Comparison of ENCODE assay signal across 27 cellular contexts in the genomic region with DNA sequence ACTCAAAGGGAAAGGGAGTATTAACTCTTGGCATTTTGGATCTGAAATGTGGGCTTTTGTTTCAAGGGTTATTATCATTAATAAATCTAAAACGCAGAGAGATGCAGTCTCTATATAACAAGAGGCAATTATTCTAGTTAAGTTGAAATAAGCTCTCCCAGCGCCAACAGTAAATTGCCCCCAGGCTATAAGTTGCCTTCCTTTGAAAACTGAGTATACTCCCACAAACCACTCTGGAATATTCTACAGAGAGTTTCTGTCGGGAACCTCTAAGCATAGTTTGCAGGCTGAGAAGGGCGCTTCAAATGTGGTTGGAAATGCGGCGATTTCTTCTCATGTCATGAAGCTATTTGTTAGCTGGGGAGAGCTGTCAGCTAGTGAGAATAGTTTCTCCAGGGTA. TPM values are rescaled to one million over a fixed set of nuclear protein-coding genes. Genes with fewer than 3 reads are reported as not detected.
"Had no signal": no experiment of that assay in that cellular context is flagged by ENCODE, and none has a peak within 500 bp of the region (broad histone marks: within the 10 kb centered on the region; RNA-seq: fewer than 3 reads in every experiment).

No MANE protein-coding gene starts in this region.

- H3K9me3 ChIP-seq: breast epithelium, colonic mucosa, left ventricle myocardium inferior, right lobe of liver, tibial artery, uterus had no signal

- H3K4me1 Mint-ChIP-seq: activated T-helper 17 cell treated with anti-CD3 and anti-CD28 coated beads, Interleukin-2, amount 50 U/mL, for 72 hours; central memory CD8-positive, alpha-beta T cell; natural killer cell had no signal

- H3K4me1 ChIP-seq: breast epithelium, uterus had no signal

- H3K36me3 Mint-ChIP-seq: activated naive CD4-positive, alpha-beta T cell treated with anti-CD3 and anti-CD28 coated beads, Interleukin-2, amount 50 U/mL, for 72 hours; natural killer cell had no signal

- DNase-seq: activated CD4-positive, alpha-beta T cell treated with anti-CD3 and anti-CD28 coated beads for 1 hour; activated CD4-positive, alpha-beta T cell treated with anti-CD3 and anti-CD28 coated beads, Interleukin-2, amount 50 U/mL, for 1 hour; activated CD8-positive, alpha-beta memory T cell treated with anti-CD3 and anti-CD28 coated beads for 24 hours; activated CD8-positive, alpha-beta memory T cell treated with anti-CD3 and anti-CD28 coated beads, Interleukin-2, amount 50 U/mL, for 4 hours; activated T-cell treated with anti-CD3 and anti-CD28 coated beads, Interleukin-2, amount 50 U/mL, for 24 hours; colonic mucosa; dorsolateral prefrontal cortex; left ventricle myocardium inferior; natural killer cell; nucleus accumbens; right lobe of liver; stimulated activated CD4-positive, alpha-beta T cell treated with anti-CD3 and anti-CD28 coated beads, Interleukin-1b, Interleukin-23, amount 100 ng/mL, for 48 hours; substantia nigra; T-helper 9 cell; tibial artery; uterus had no signal

- H3K4me3 ChIP-seq: breast epithelium, colonic mucosa, dorsolateral prefrontal cortex, left ventricle myocardium inferior, right lobe of liver, skin epidermis, tibial artery, uterus had no signal

- H3K36me3 ChIP-seq: breast epithelium, colonic mucosa, left ventricle myocardium inferior, right lobe of liver, tibial artery, uterus had no signal

- H3K27ac ChIP-seq: colonic mucosa, dorsolateral prefrontal cortex, left ventricle myocardium inferior, right lobe of liver, skin epidermis, tibial artery, uterus had no signal

- H3K4me3 Mint-ChIP-seq: activated T-cell treated with anti-CD3 and anti-CD28 coated beads, Interleukin-2, amount 50 U/mL, for 24 hours; activated T-helper 17 cell treated with anti-CD3 and anti-CD28 coated beads, Interleukin-2, amount 50 U/mL, for 72 hours; central memory CD8-positive, alpha-beta T cell; natural killer cell; stimulated activated naive CD8-positive, alpha-beta T cell treated with anti-CD3 and anti-CD28 coated beads, Interleukin-15, Interleukin-2, amounts not matched to agents 100 ng/mL and 50 ng/mL, for 24 hours had no signal

- H3K27ac Mint-ChIP-seq: activated naive CD4-positive, alpha-beta T cell treated with anti-CD3 and anti-CD28 coated beads, Interleukin-2, amount 50 U/mL, for 72 hours; activated T-cell treated with anti-CD3 and anti-CD28 coated beads, Interleukin-2, amount 50 U/mL, for 24 hours; activated T-helper 17 cell treated with anti-CD3 and anti-CD28 coated beads, Interleukin-2, amount 50 U/mL, for 72 hours; natural killer cell; stimulated activated naive CD8-positive, alpha-beta T cell treated with anti-CD3 and anti-CD28 coated beads, Interleukin-15, Interleukin-2, amounts not matched to agents 100 ng/mL and 50 ng/mL, for 24 hours had no signal

- H3K9me3 Mint-ChIP-seq: activated naive CD4-positive, alpha-beta T cell treated with anti-CD3 and anti-CD28 coated beads, Interleukin-2, amount 50 U/mL, for 72 hours; activated T-cell treated with anti-CD3 and anti-CD28 coated beads, Interleukin-2, amount 50 U/mL, for 24 hours; activated T-helper 17 cell treated with anti-CD3 and anti-CD28 coated beads, Interleukin-2, amount 50 U/mL, for 72 hours; central memory CD8-positive, alpha-beta T cell; natural killer cell; stimulated activated naive CD8-positive, alpha-beta T cell treated with anti-CD3 and anti-CD28 coated beads, Interleukin-15, Interleukin-2, amounts not matched to agents 100 ng/mL and 50 ng/mL, for 24 hours had no signal

- ATAC-seq: activated naive CD4-positive, alpha-beta T cell treated with anti-CD3 and anti-CD28 coated beads, Interleukin-2, amount 50 U/mL, for 72 hours; activated T-helper 17 cell treated with anti-CD3 and anti-CD28 coated beads, Interleukin-2, amount 50 U/mL, for 72 hours; natural killer cell; right lobe of liver had no signal

RNA-seq across cellular contexts. Expression of a gene that starts 5.6 kb away (rescaled TPM):
- total RNA-seq: activated T-helper 17 cell treated with anti-CD3 and anti-CD28 coated beads, Interleukin-2, amount 50 U/mL, for 72 hours; epithelial cell of proximal tubule; fibroblast of villous mesenchyme; glomerular endothelial cell; left ventricle myocardium inferior; lung microvascular endothelial cell; natural killer cell; right lobe of liver; T-helper 1 cell treated with Interleukin-12 subunit alpha and Interleukin-12 subunit beta and Interleukin-4 antibody, amounts not matched to agents 30 ng/mL and 1 ng/mL, for 36 hours had no signal
